ENCODE assay signal across 1 cellular context in genomic region chr19:16472992-16473391, GRCh38.
TF ChIP-seq lines count a peak whose summit lies in the region.

No MANE protein-coding gene starts in this region.

TF ChIP-seq in GM23338, 12 proteins besides CTCF, POLR2A, EP300 and RAD21:
- TF ChIP-seq REST (IDR thresholded peaks at IDR 0.05; ENCODE audit: unreplicated experiment): no peak
- no peak for TF ChIP-seq EZH2 (IDR thresholded peaks at IDR 0.05; ENCODE audit: low read depth, unreplicated experiment)
- no peak for TF ChIP-seq CREB1 (CRISPR knock-in tag; IDR thresholded peaks at IDR 0.05; ENCODE audit: low read depth)
- TF ChIP-seq ZNF462 (CRISPR knock-in tag; IDR thresholded peaks at IDR 0.05): no peak
- TF ChIP-seq ZNF114 (CRISPR knock-in tag; IDR thresholded peaks at IDR 0.05): no peak
- no peak for TF ChIP-seq ETS1 (IDR thresholded peaks at IDR 0.05)
- TF ChIP-seq JUNB (IDR thresholded peaks at IDR 0.05; ENCODE audit: unreplicated experiment): no peak
- TF ChIP-seq POLR2AphosphoS5 (IDR thresholded peaks at IDR 0.05; ENCODE audit: low read depth): no peak
- TF ChIP-seq EZH2phosphoT487 (IDR thresholded peaks at IDR 0.05; ENCODE audit: unreplicated experiment): no peak
- no peak for TF ChIP-seq ZNF331 (CRISPR knock-in tag; IDR thresholded peaks at IDR 0.05; ENCODE audit: low read depth)
- no peak for TF ChIP-seq NANOG (IDR thresholded peaks at IDR 0.05; ENCODE audit: borderline replicate concordance)
- no peak for TF ChIP-seq STAT1 (IDR thresholded peaks at IDR 0.05; ENCODE audit: unreplicated experiment)
